Comparison of ENCODE assay signal across 9 cellular contexts in genomic region chr11:119382101-119382500, GRCh38. TPM values are rescaled to one million over a fixed set of nuclear protein-coding genes. Genes with fewer than 3 reads are reported as not detected.
DNase-seq lines count a peak whose midpoint lies in the region; ATAC-seq and TF ChIP-seq lines count a peak whose summit lies in the region.
"Had no signal": no experiment of that assay in that cellular context is flagged by ENCODE, and none has a peak within 500 bp of the region (broad histone marks: within the 10 kb centered on the region; RNA-seq: fewer than 3 reads in every experiment).

No MANE protein-coding gene starts in this region.

- peaks cover 39% of the 10 kb centered on the region for H3K4me1 ChIP-seq in DOHH2 (ENCODE audit: control insufficient read depth, low read length)
- H3K4me1 ChIP-seq in MM.1S (ENCODE audit: low read length): peaks cover 24% of the 10 kb centered on the region
- peaks cover 0 to 13% of the 10 kb centered on the region in 2 donors for H3K4me1 ChIP-seq in esophagus (ENCODE audit: control insufficient read depth in 2 of 2, insufficient read depth in 2 of 2, low read length in 1 of 2)
- peaks cover 2% of the 10 kb centered on the region for H3K4me1 ChIP-seq in prostate gland (replicated peaks)

- no peaks in the 10 kb centered on the region for H3K27me3 Mint-ChIP-seq in effector memory CD8-positive, alpha-beta T cell

- H3K9me3 Mint-ChIP-seq in effector memory CD8-positive, alpha-beta T cell: no peaks in the 10 kb centered on the region

- H3K9me2 ChIP-seq in DOHH2 (replicated peaks; ENCODE audit: control insufficient read depth, low read length) (no peaks in the 10 kb centered on the region), MM.1S (replicated peaks; ENCODE audit: insufficient read depth, low read length) (no peaks in the 10 kb centered on the region)

- H3K4me3 ChIP-seq in DOHH2 (ENCODE audit: low read length): peak overlapping the region; percentile 84
- peak overlapping the region; percentile 70 for H3K4me3 ChIP-seq in MM.1S (ENCODE audit: low read length)
- peak overlapping the region; percentile 10 to 37 for H3K4me3 ChIP-seq in esophagus (ENCODE audit: low read depth in 1 of 2, low read length in 2 of 2)
- H3K4me3 ChIP-seq in prostate gland: peak overlapping the region; percentile 27 to 31

- peaks cover 5% of the 10 kb centered on the region; the same call in 1 of the 2 replicates for H3F3A ChIP-seq in DOHH2 (ENCODE audit: control insufficient read depth, insufficient read depth)
- H3F3A ChIP-seq in MM.1S (ENCODE audit: insufficient read depth, low read length): no peaks in the 10 kb centered on the region

- TF ChIP-seq POLR2A in prostate gland (IDR thresholded peaks at IDR 0.05): no peak

- TF ChIP-seq CTCF in DOHH2 (IDR thresholded peaks at IDR 0.05; ENCODE audit: low read depth, low read length, poor library complexity, severe bottlenecking): no peak
- TF ChIP-seq CTCF in MM.1S (IDR thresholded peaks at IDR 0.05; ENCODE audit: low read length): no peak
- TF ChIP-seq CTCF in prostate gland (IDR thresholded peaks at IDR 0.05): no peak

- H3K4me3 Mint-ChIP-seq in effector memory CD8-positive, alpha-beta T cell: no peak overlapping the region

- H3K27me3 ChIP-seq in DOHH2 (ENCODE audit: control insufficient read depth, low read length): peaks cover 6% of the 10 kb centered on the region; the same call in 1 of the 2 replicates
- H3K27me3 ChIP-seq in MM.1S (replicated peaks; ENCODE audit: insufficient read depth, low read length): peaks cover 13% of the 10 kb centered on the region; the same call in 1 of the 2 replicates
- no peaks in the 10 kb centered on the region for H3K27me3 ChIP-seq in esophagus (ENCODE audit: control insufficient read depth in 1 of 2, insufficient read depth in 2 of 2, low read length in 2 of 2)
- no peaks in the 10 kb centered on the region for H3K27me3 ChIP-seq in prostate gland (replicated peaks; ENCODE audit: insufficient read depth)

- H3K4me2 ChIP-seq in DOHH2 (ENCODE audit: low read length) (peak overlapping the region; percentile 95), MM.1S (ENCODE audit: low read depth, low read length) (peak overlapping the region; percentile 93)

- 11 to 14% methylated on average over 9 of the region's 9 CpGs for WGBS in esophagus, 2 donors
- 10% methylated on average over 9 of the region's 9 CpGs for WGBS in prostate gland

- H4K20me1 ChIP-seq in DOHH2 (ENCODE audit: control insufficient read depth, insufficient read depth, low read depth, low read length) (no peaks in the 10 kb centered on the region), MM.1S (ENCODE audit: insufficient read depth, low read length) (no peaks in the 10 kb centered on the region)

- no peak for ATAC-seq in effector memory CD8-positive, alpha-beta T cell (replicated peaks)

- peak overlapping the region; percentile 56 for H3K9ac ChIP-seq in MM.1S (ENCODE audit: low read length)

- intact Hi-C loops in prostate gland (cut with DNase I): no loop called here
- intact Hi-C loops in head of caudate nucleus (cut with DNase I): loop anchor here (5.0 kb wide), 1 partner anchor 95 kb away; no protein-coding TSS in a partner anchor

- DNase-seq in MM.1S: no peak
- DNase-seq in prostate gland (ENCODE audit: low spot score): no peak
- no peak for DNase-seq in medulla oblongata (ENCODE audit: extremely low spot score)
- no peak for DNase-seq in foreskin melanocyte
- DNase-seq in head of caudate nucleus: no peak
- DNase-seq in effector memory CD8-positive, alpha-beta T cell: no peak

- H3K36me3 ChIP-seq in DOHH2 (ENCODE audit: control insufficient read depth, low read length): no peaks in the 10 kb centered on the region
- H3K36me3 ChIP-seq in MM.1S (replicated peaks; ENCODE audit: insufficient read depth, low read length): no peaks in the 10 kb centered on the region
- H3K36me3 ChIP-seq in esophagus (ENCODE audit: control insufficient read depth in 2 of 2, insufficient read depth in 2 of 2, low read length in 1 of 2): no peaks in the 10 kb centered on the region
- no peaks in the 10 kb centered on the region for H3K36me3 ChIP-seq in prostate gland

- H3K79me2 ChIP-seq in DOHH2 (ENCODE audit: control insufficient read depth, low read length) (no peaks in the 10 kb centered on the region), MM.1S (ENCODE audit: low read length) (no peaks in the 10 kb centered on the region)

- H3K36me3 Mint-ChIP-seq in effector memory CD8-positive, alpha-beta T cell (ENCODE audit: insufficient read depth): no peaks in the 10 kb centered on the region

- H3K4me1 Mint-ChIP-seq in effector memory CD8-positive, alpha-beta T cell (ENCODE audit: low read depth in 2 of 2): peaks cover 0 to 4% of the 10 kb centered on the region in 2 donors

- H3K27ac Mint-ChIP-seq in effector memory CD8-positive, alpha-beta T cell: no peak overlapping the region

- H3K9me3 ChIP-seq in DOHH2 (ENCODE audit: control insufficient read depth, insufficient read depth, low read length) (no peaks in the 10 kb centered on the region), MM.1S (replicated peaks; ENCODE audit: insufficient read depth, low read length) (no peaks in the 10 kb centered on the region), esophagus (ENCODE audit: control insufficient read depth in 2 of 2, insufficient read depth in 1 of 2, low read depth in 1 of 2, low read length in 1 of 2) (no peaks in the 10 kb centered on the region), prostate gland (no peaks in the 10 kb centered on the region)

- H2AFZ ChIP-seq in MM.1S (ENCODE audit: low read length): peak overlapping the region; percentile 74

- H3K27ac ChIP-seq in DOHH2 (ENCODE audit: low read depth, low read length) (no peak overlapping the region), MM.1S (ENCODE audit: low read length) (no peak overlapping the region), esophagus (ENCODE audit: low read depth in 2 of 2, low read length in 1 of 2) (peak overlapping the region; percentile 24 to 47), prostate gland (peak overlapping the region; percentile 1 to 14)

RNA-seq across cellular contexts. Expression of gene USP2, which starts 0.6 kb away (rescaled TPM):
- polyA plus RNA-seq in esophagus: 1 to 10 TPM; 2.1 to 4.9 TPM
- 10 to 100 TPM in 1 of 2 donors, 1 to 10 TPM in 1; 2.3 to 10.8 TPM for total RNA-seq in prostate gland

RNA-seq across cellular contexts. Expression of gene MFRP, which starts 35.6 kb away (rescaled TPM):
- not detected for polyA plus RNA-seq in esophagus
- not detected for total RNA-seq in prostate gland
- total RNA-seq: RPMI7951 had no signal

RNA-seq across cellular contexts. Expression of gene THY1, which starts 40.9 kb away (rescaled TPM):
- polyA plus RNA-seq in esophagus: 1 to 10 TPM in 1 of 2 donors, under 1 TPM in 1; 0.92 to 1.2 TPM
- 10 to 100 TPM in 1 of 2 donors, 1 to 10 TPM in 1; 3.3 to 39.7 TPM for total RNA-seq in prostate gland

RNA-seq across cellular contexts. Expression of gene C1QTNF5, which starts 41.4 kb away (rescaled TPM):
- 1 to 10 TPM; 4.8 to 6.7 TPM for polyA plus RNA-seq in esophagus
- 10 to 100 TPM; 15.3 to 20.2 TPM for total RNA-seq in prostate gland

RNA-seq across cellular contexts. Expression of gene RNF26, which starts 47.8 kb away (rescaled TPM):
- 10 to 100 TPM in 1 of 2 donors, 1 to 10 TPM in 1; 7.4 to 16.2 TPM for polyA plus RNA-seq in esophagus
- 10 to 100 TPM; 17.6 to 34.2 TPM for total RNA-seq in prostate gland

Comparison
In these comparisons a context has a peak if more than half of its experiments do, and no peak if none do; other contexts are left out.
1. H3K27ac ChIP-seq: peak in esophagus (2 of 2) and prostate gland (2 of 2); none in DOHH2 (single experiment) and MM.1S (single experiment).
2. H3K4me3 ChIP-seq: peak in every context shown above with its lines; median percentile 84 in DOHH2; 70 in MM.1S; 29 in prostate gland; 24 in esophagus.